Comparison of ENCODE assay signal across 1 cellular context in the genomic region with DNA sequence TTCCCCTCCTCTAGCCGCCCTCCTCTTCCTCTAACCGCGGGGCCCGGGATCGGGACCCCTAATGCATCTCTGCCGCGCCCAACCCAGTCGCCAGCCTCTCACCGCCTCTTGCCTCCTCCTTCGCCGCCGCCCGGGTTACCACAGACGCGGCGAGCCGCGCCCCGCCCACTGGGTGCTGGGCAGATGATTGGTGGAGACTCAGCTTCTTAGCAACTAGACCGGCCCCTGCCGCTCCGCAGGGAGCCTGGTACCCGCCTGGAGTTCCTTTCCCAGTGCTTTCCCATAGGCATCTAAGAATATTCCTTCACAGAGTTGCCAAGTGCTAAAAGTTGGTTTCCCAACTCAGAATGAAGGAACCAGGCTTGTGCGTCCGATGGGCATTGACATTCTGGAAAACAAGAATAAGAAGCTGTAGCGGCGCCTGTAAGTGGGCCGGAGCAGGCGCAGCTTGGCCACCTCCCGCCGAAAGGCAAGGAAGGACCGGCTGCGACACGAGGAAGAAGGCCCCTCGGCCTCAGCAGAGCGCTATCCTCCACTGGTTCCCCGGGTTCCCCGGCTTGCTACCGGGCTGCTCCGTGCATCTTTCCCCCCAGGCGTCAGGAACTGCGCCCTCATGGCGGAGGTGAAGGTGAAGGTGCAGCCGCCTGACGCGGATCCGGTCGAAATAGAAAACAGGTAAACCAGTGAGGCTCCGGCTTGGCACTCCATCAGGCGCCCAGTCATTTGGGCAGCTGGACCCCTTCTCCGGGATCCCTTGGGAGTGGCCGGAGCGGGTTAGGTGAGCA.
A peak's percentile ranks its signal among the peaks of the same experiment; 100 is the strongest.
TF ChIP-seq lines count a peak whose summit lies in the region.

Gene DZANK1 (minus strand): TSS at position 137 of the 785 bp plus-strand sequence. CDS start 1,672 bp downstream, outside the sequence.
A gene with protein sequence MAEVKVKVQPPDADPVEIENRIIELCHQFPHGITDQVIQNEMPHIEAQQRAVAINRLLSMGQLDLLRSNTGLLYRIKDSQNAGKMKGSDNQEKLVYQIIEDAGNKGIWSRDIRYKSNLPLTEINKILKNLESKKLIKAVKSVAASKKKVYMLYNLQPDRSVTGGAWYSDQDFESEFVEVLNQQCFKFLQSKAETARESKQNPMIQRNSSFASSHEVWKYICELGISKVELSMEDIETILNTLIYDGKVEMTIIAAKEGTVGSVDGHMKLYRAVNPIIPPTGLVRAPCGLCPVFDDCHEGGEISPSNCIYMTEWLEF (plus strand): TSS at position 497 of the 785 bp plus-strand sequence. CDS start 117 bp downstream, at position 614.

TF ChIP-seq in HepG2, 621 proteins besides CTCF, POLR2A, EP300 and RAD21 (continues in another document):
- TF ChIP-seq HNF1B (CRISPR knock-in tag; IDR thresholded peaks at IDR 0.05) = peak; percentile 75
- peak; percentile 36; the same call in 1 of the 2 replicates for TF ChIP-seq ZBTB38 (CRISPR knock-in tag; IDR thresholded peaks at IDR 0.05)
- TF ChIP-seq ZNF24 (IDR thresholded peaks at IDR 0.05) = peak; percentile 78; the same call in 1 of the 2 replicates
- peak; percentile 86 for TF ChIP-seq ELF3 (CRISPR knock-in tag; IDR thresholded peaks at IDR 0.05)
- peak; percentile 93 for TF ChIP-seq AHR (CRISPR knock-in tag; IDR thresholded peaks at IDR 0.05)
- TF ChIP-seq ZNF446 (CRISPR knock-in tag; IDR thresholded peaks at IDR 0.05) = no peak; the same call in 1 of the 2 replicates
- TF ChIP-seq, protein P1, sequence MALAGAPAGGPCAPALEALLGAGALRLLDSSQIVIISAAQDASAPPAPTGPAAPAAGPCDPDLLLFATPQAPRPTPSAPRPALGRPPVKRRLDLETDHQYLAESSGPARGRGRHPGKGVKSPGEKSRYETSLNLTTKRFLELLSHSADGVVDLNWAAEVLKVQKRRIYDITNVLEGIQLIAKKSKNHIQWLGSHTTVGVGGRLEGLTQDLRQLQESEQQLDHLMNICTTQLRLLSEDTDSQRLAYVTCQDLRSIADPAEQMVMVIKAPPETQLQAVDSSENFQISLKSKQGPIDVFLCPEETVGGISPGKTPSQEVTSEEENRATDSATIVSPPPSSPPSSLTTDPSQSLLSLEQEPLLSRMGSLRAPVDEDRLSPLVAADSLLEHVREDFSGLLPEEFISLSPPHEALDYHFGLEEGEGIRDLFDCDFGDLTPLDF (CRISPR knock-in tag; IDR thresholded peaks at IDR 0.05) = peak; percentile 79
- TF ChIP-seq HDAC2 (CRISPR knock-in tag; IDR thresholded peaks at IDR 0.05) = peak; percentile 99
- TF ChIP-seq IRX3 (CRISPR knock-in tag; IDR thresholded peaks at IDR 0.05; ENCODE audit: borderline replicate concordance, low read depth) = no peak; the same call in 1 of the 2 replicates
- no peak for TF ChIP-seq ZHX1 (CRISPR knock-in tag; IDR thresholded peaks at IDR 0.05; ENCODE audit: low read depth)
- TF ChIP-seq ARNTL (CRISPR knock-in tag; IDR thresholded peaks at IDR 0.05) = no peak
- peak; percentile 66; the same call in 1 of the 2 replicates for TF ChIP-seq MAZ (IDR thresholded peaks at IDR 0.05; ENCODE audit: borderline replicate concordance, low read depth, low read length)
- peak; percentile 83; the same call in 1 of the 2 replicates for TF ChIP-seq MAZ (CRISPR knock-in tag; IDR thresholded peaks at IDR 0.05; ENCODE audit: low read depth)
- TF ChIP-seq RFXANK (CRISPR knock-in tag; IDR thresholded peaks at IDR 0.05) = peak; percentile 89; the same call in 1 of the 2 replicates
- peak; percentile 88 for TF ChIP-seq ZSCAN20 (CRISPR knock-in tag; IDR thresholded peaks at IDR 0.05; ENCODE audit: borderline replicate concordance)
- TF ChIP-seq CERS6 (CRISPR knock-in tag; IDR thresholded peaks at IDR 0.05) = 0 out of 2 replicates have a peak, but pooled peaks have one; percentile 50
- TF ChIP-seq SMARCC2 (IDR thresholded peaks at IDR 0.05) = no peak
- peak; percentile 37; the same call in 1 of the 2 replicates for TF ChIP-seq ZNF710 (CRISPR knock-in tag; IDR thresholded peaks at IDR 0.05; ENCODE audit: borderline replicate concordance)
- no peak; the same call in 1 of the 2 replicates for TF ChIP-seq TMF1 (CRISPR knock-in tag; IDR thresholded peaks at IDR 0.05; ENCODE audit: low read depth)
- TF ChIP-seq HOXA7 (CRISPR knock-in tag; IDR thresholded peaks at IDR 0.05) = no peak
- TF ChIP-seq RNF2 (conservative IDR thresholded peaks at IDR 0.05; ENCODE audit: low read depth) = peak; percentile 82
- peak; percentile 33; the same call in 1 of the 2 replicates for TF ChIP-seq ZNF326 (CRISPR knock-in tag; IDR thresholded peaks at IDR 0.05; ENCODE audit: borderline replicate concordance)
- TF ChIP-seq ZFP91 (CRISPR knock-in tag; IDR thresholded peaks at IDR 0.05; ENCODE audit: borderline replicate concordance) = peak; percentile 96
- peak; percentile 82 for TF ChIP-seq ZNF605 (CRISPR knock-in tag; IDR thresholded peaks at IDR 0.05)
- peak; percentile 100 for TF ChIP-seq ASH2L (IDR thresholded peaks at IDR 0.05; ENCODE audit: insufficient read length, low read depth, low read length)
- TF ChIP-seq THAP11 (CRISPR knock-in tag; IDR thresholded peaks at IDR 0.05) = peak; percentile 97
- TF ChIP-seq, protein P2, sequence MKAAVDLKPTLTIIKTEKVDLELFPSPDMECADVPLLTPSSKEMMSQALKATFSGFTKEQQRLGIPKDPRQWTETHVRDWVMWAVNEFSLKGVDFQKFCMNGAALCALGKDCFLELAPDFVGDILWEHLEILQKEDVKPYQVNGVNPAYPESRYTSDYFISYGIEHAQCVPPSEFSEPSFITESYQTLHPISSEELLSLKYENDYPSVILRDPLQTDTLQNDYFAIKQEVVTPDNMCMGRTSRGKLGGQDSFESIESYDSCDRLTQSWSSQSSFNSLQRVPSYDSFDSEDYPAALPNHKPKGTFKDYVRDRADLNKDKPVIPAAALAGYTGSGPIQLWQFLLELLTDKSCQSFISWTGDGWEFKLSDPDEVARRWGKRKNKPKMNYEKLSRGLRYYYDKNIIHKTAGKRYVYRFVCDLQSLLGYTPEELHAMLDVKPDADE (CRISPR knock-in tag; IDR thresholded peaks at IDR 0.05) = no peak; the same call in 1 of the 2 replicates
- TF ChIP-seq, protein P3, sequence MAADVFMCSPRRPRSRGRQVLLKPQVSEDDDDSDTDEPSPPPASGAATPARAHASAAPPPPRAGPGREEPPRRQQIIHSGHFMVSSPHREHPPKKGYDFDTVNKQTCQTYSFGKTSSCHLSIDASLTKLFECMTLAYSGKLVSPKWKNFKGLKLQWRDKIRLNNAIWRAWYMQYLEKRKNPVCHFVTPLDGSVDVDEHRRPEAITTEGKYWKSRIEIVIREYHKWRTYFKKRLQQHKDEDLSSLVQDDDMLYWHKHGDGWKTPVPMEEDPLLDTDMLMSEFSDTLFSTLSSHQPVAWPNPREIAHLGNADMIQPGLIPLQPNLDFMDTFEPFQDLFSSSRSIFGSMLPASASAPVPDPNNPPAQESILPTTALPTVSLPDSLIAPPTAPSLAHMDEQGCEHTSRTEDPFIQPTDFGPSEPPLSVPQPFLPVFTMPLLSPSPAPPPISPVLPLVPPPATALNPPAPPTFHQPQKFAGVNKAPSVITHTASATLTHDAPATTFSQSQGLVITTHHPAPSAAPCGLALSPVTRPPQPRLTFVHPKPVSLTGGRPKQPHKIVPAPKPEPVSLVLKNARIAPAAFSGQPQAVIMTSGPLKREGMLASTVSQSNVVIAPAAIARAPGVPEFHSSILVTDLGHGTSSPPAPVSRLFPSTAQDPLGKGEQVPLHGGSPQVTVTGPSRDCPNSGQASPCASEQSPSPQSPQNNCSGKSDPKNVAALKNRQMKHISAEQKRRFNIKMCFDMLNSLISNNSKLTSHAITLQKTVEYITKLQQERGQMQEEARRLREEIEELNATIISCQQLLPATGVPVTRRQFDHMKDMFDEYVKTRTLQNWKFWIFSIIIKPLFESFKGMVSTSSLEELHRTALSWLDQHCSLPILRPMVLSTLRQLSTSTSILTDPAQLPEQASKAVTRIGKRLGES (CRISPR knock-in tag; IDR thresholded peaks at IDR 0.05; ENCODE audit: borderline replicate concordance) = 0 out of 2 replicates have a peak, but pooled peaks have one; percentile 55
- TF ChIP-seq ZNF264 (CRISPR knock-in tag; IDR thresholded peaks at IDR 0.05) = no peak; the same call in 1 of the 2 replicates
- peak; percentile 12; the same call in 1 of the 2 replicates for TF ChIP-seq ZNF7 (CRISPR knock-in tag; IDR thresholded peaks at IDR 0.05)
- no peak for TF ChIP-seq KAT2B (IDR thresholded peaks at IDR 0.05; ENCODE audit: borderline replicate concordance, low read depth, low read length)
- TF ChIP-seq ZNF737 (CRISPR knock-in tag; IDR thresholded peaks at IDR 0.05; ENCODE audit: borderline replicate concordance) = no peak; the same call in 1 of the 2 replicates
- no peak for TF ChIP-seq GATA4 (IDR thresholded peaks at IDR 0.05; ENCODE audit: borderline replicate concordance, low read depth)
- TF ChIP-seq ZNF878 (CRISPR knock-in tag; IDR thresholded peaks at IDR 0.05) = no peak
- 0 out of 2 replicates have a peak, but pooled peaks have one; percentile 75 for TF ChIP-seq CHCHD3 (CRISPR knock-in tag; IDR thresholded peaks at IDR 0.05)
- TF ChIP-seq HNRNPH1 (optimal IDR thresholded peaks at IDR 0.05; ENCODE audit: low read depth, low read length) = no peak
- no peak; the same call in 1 of the 2 replicates for TF ChIP-seq GMEB1 (CRISPR knock-in tag; IDR thresholded peaks at IDR 0.05; ENCODE audit: borderline replicate concordance)
- TF ChIP-seq ZFP36 (IDR thresholded peaks at IDR 0.05; ENCODE audit: borderline replicate concordance, low read depth, low read length, partially characterized antibody) = no peak
- no peak for TF ChIP-seq ZNF562 (CRISPR knock-in tag; IDR thresholded peaks at IDR 0.05; ENCODE audit: borderline replicate concordance)
